Comparison of ENCODE assay signal across 8 cellular contexts in the genomic region with DNA sequence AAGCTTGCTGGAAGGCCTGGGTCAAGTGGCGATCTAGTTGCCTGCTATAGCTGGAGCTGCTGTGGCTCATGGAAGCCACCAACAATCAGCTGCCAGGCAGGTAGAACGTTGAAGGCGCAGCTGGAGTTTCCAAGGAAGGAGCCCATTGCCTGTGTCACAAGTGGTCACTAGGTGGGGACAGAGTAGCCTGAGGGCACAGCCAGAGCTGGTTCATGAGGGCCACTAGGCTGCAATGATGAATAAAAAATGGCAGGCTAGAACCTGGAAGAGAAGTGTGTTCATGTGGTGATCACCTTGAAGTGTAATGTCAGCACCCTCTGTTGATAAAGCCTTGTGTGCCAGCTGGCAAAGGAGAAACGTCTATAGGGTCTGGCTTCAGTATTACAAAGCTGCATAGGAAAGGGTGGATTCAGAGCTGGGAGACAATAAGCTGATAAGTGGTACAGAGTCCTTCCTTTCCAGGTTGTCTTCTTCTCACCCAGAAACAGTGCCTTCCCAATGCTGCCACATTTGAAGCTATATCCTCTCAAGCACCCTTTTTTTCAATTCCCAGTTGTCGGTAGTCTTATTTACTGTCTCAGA.
DNase-seq lines count a peak whose midpoint lies in the region; ATAC-seq and TF ChIP-seq lines count a peak whose summit lies in the region.

No MANE protein-coding gene starts in this region.

- H3K4me1 ChIP-seq in KMS-11 (ENCODE audit: low read depth, poor library complexity, severe bottlenecking) = no peaks in the 10 kb centered on the region

- ATAC-seq in GM21619 (IDR thresholded peaks at IDR 0.05; ENCODE audit: unreplicated experiment) = peak; percentile 97

- H3K4me3 Mint-ChIP-seq in brain = no peak overlapping the region

- DNase-seq in ELR (ENCODE audit: low read depth) (peak; percentile 73), RPMI7951 (ENCODE audit: low read depth) (peak; percentile 59), islet precursor cell (peak; percentile 91), NCI-H187 (lab: John Stamatoyannopoulos, UW) (no peak)
- peak; percentile 55 for DNase-seq in stimulated activated CD4-positive, alpha-beta T cell treated with anti-CD3 and anti-CD28 coated beads, Interleukin-4, amount 100 ng/mL, for 24 hours

- no peak overlapping the region for H3K9ac ChIP-seq in KMS-11

- peaks cover 8% of the 10 kb centered on the region for H3K4me1 Mint-ChIP-seq in brain

- TF ChIP-seq CTCF in KMS-11 (conservative IDR thresholded peaks at IDR 0.05; ENCODE audit: low read depth, low read length) = peak; percentile 85
- peak; percentile 64 to 78 for TF ChIP-seq CTCF in brain (conservative IDR thresholded peaks at IDR 0.05)

- no peak overlapping the region for H3K27ac ChIP-seq in KMS-11

- no peaks in the 10 kb centered on the region for H3K36me3 Mint-ChIP-seq in brain

- H4K20me1 ChIP-seq in KMS-11 (ENCODE audit: insufficient read depth) = no peaks in the 10 kb centered on the region

- H2AFZ ChIP-seq in KMS-11 (ENCODE audit: low read depth) = no peak overlapping the region

- H3K4me2 ChIP-seq in KMS-11 = no peak overlapping the region

- peaks cover 15% of the 10 kb centered on the region for H3K27me3 Mint-ChIP-seq in brain

- H3K27ac Mint-ChIP-seq in brain = no peak overlapping the region

- peaks cover 0 to 20% (median 5%) of the 10 kb centered on the region in 5 experiments for H3K9me3 Mint-ChIP-seq in brain

- H3K27me3 ChIP-seq in KMS-11 (ENCODE audit: insufficient read depth, low read depth) = no peaks in the 10 kb centered on the region

- H3K4me3 ChIP-seq in KMS-11 (IDR thresholded peaks at IDR 0.05; ENCODE audit: insufficient read depth, low read depth, low read length) = no peak overlapping the region

- H3K36me3 ChIP-seq in KMS-11 (ENCODE audit: insufficient read depth) = no peaks in the 10 kb centered on the region

- H3K79me2 ChIP-seq in KMS-11 (ENCODE audit: insufficient read depth, low read depth) = no peaks in the 10 kb centered on the region

Comparison
In these comparisons a context has a peak if more than half of its experiments do, and no peak if none do; other contexts are left out.
1. DNase-seq: peak in ELR (single experiment), RPMI7951 (single experiment), islet precursor cell (single experiment) and stimulated activated CD4-positive, alpha-beta T cell treated with anti-CD3 and anti-CD28 coated beads, Interleukin-4, amount 100 ng/mL, for 24 hours (single experiment); none in NCI-H187 (0 of 2).